In genomic region chr12:26798013-26798412, GRCh38 we compare ENCODE assay signal across 14 cellular contexts. TPM values are rescaled to one million over a fixed set of nuclear protein-coding genes. Genes with fewer than 3 reads are reported as not detected.
DNase-seq lines count a peak whose midpoint lies in the region; ATAC-seq and TF ChIP-seq lines count a peak whose summit lies in the region.
"Had no signal": no experiment of that assay in that cellular context is flagged by ENCODE, and none has a peak within 500 bp of the region (broad histone marks: within the 10 kb centered on the region; RNA-seq: fewer than 3 reads in every experiment).

No MANE protein-coding gene starts in this region.

- ATAC-seq in heart right ventricle (peak in 6 of 8 donors; percentile 11 to 73 (median 44)), Right ventricle myocardium inferior (no peak), HG03469 (IDR thresholded peaks at IDR 0.05; ENCODE audit: unreplicated experiment) (peak; percentile 50), esophagus mucosa (peak; percentile 29), upper lobe of right lung (peak; percentile 49), HG03521 (IDR thresholded peaks at IDR 0.05; ENCODE audit: unreplicated experiment) (no peak)

- intact Hi-C loops in heart right ventricle (cut with DNase I) (loop anchor here in 1 of 10 donors (5.0 kb wide), 1 partner anchor 51 kb away; no protein-coding TSS in a partner anchor), Right ventricle myocardium inferior (cut with DNase I) (no loop called here), upper lobe of right lung (cut with DNase I) (no loop called here)

- DNase-seq in heart right ventricle: no peak
- no peak for DNase-seq in Right ventricle myocardium inferior (ENCODE audit: missing footprints)
- no peak for DNase-seq in upper lobe of right lung
- DNase-seq in pons (ENCODE audit: low spot score): no peak
- DNase-seq in NCI-H345 treated with DMSO at 0.1 percent for 48 hours (lab: John Stamatoyannopoulos, UW; ENCODE audit: unreplicated experiment): no peak
- DNase-seq: anterior cingulate cortex; CD4-positive, CD25-positive, alpha-beta regulatory T cell; GM23248; kidney; NCI-H187 treated with DMSO at 0.1 percent for 48 hours had no signal

- TF ChIP-seq CTCF in heart right ventricle (IDR thresholded peaks at IDR 0.05) (no peak), upper lobe of right lung (IDR thresholded peaks at IDR 0.05) (no peak)

- no peaks in the 10 kb centered on the region for H3K9me3 ChIP-seq in heart right ventricle
- no peaks in the 10 kb centered on the region for H3K9me3 ChIP-seq in upper lobe of right lung

- H3K4me3 ChIP-seq in heart right ventricle: no peak overlapping the region
- no peak overlapping the region for H3K4me3 ChIP-seq in upper lobe of right lung
- H3K4me3 ChIP-seq: GM23248 had no signal

- H3K27me3 ChIP-seq in heart right ventricle (no peaks in the 10 kb centered on the region), upper lobe of right lung (no peaks in the 10 kb centered on the region)

- 69 to 82% methylated on average over 6 of the region's 6 CpGs for WGBS in heart right ventricle, 2 donors

- peaks cover 0 to 26% (median under 1%) of the 10 kb centered on the region in 9 donors for H3K4me1 ChIP-seq in heart right ventricle
- peaks cover 13% of the 10 kb centered on the region for H3K4me1 ChIP-seq in upper lobe of right lung

- H3K27ac ChIP-seq in heart right ventricle (no peak overlapping the region), upper lobe of right lung (no peak overlapping the region)
- H3K27ac ChIP-seq: GM23248, VCaP had no signal

- H3K36me3 ChIP-seq in heart right ventricle (no peaks in the 10 kb centered on the region), upper lobe of right lung (no peaks in the 10 kb centered on the region)

RNA-seq across cellular contexts. Expression of gene ITPR2, which starts 35.0 kb away (rescaled TPM):
- total RNA-seq in heart right ventricle: 10 to 100 TPM in 9 of 10 donors, 1 to 10 TPM in 1; 9.1 to 18.9 (median 14.8) TPM
- 1 to 10 TPM; 2.0 to 4.9 TPM for polyA plus RNA-seq in heart right ventricle
- 14.3 TPM for total RNA-seq in Right ventricle myocardium inferior
- total RNA-seq in esophagus mucosa: 35.1 TPM
- 50.8 TPM for total RNA-seq in upper lobe of right lung

Comparison
In these comparisons a context has a peak if more than half of its experiments do, and no peak if none do; other contexts are left out.
1. ATAC-seq: peak in heart right ventricle (6 of 8), HG03469 (single experiment), esophagus mucosa (single experiment) and upper lobe of right lung (single experiment); none in Right ventricle myocardium inferior (single experiment) and HG03521 (single experiment).